Comparison of ENCODE assay signal across 7 cellular contexts in the genomic region with DNA sequence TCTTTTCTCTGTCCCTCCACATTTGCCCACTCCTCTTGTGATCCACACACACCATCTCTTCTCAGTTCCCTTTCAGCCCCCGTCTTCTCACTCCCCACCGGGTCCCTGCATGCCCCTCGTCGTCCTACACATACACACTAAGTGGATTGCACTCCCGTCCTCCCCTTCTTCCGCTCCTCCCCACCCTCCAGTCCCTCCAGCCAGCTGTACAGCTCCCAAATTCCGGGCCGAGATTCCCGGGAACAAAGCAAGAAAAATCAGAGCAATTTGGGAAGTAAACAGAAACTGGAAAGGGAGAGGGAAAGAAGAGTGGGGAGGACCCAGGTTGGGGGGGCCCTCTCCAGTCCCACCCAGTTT. TPM values are rescaled to one million over a fixed set of nuclear protein-coding genes. Genes with fewer than 3 reads are reported as not detected.
A peak's percentile ranks its signal among the peaks of the same experiment; 100 is the strongest.
DNase-seq lines count a peak whose midpoint lies in the region; ATAC-seq, FAIRE-seq and TF ChIP-seq lines count a peak whose summit lies in the region.

No MANE protein-coding gene starts in this region.

- DNase-seq in HCEC 1CT: peak; percentile 51
- peak; percentile 41 for DNase-seq in SW480 (ENCODE audit: low spot score)
- DNase-seq in foreskin fibroblast: peak in 1 of 2 donors; percentile 40
- DNase-seq in pancreas: no peak
- no peak for DNase-seq in AML-193 (lab: John Stamatoyannopoulos, UW)
- DNase-seq in NCI-H2196 treated with DMSO at 0.1 percent for 48 hours (lab: John Stamatoyannopoulos, UW; ENCODE audit: unreplicated experiment): no peak

- intact Hi-C loops in pancreas (cut with DNase I): loop anchor here in 1 of 3 donors (5.0 kb wide), 1 partner anchor 35 kb away; no protein-coding TSS in a partner anchor

- H3K27ac ChIP-seq in pancreas: peak overlapping the region in 3 of 4 donors; percentile 29 to 66 (median 52)

- no peak for FAIRE-seq in pancreas (lab: Jason Lieb, UNC)

- TF ChIP-seq CTCF in foreskin fibroblast (IDR thresholded peaks at IDR 0.05; ENCODE audit: low read depth, low read length) (no peak), pancreas (IDR thresholded peaks at IDR 0.05) (no peak)

- H3K9me3 ChIP-seq in pancreas: no peaks in the 10 kb centered on the region

- peak overlapping the region; percentile 69 to 84 for H3K4me3 ChIP-seq in foreskin fibroblast (ENCODE audit: low read depth in 1 of 2, low read length in 2 of 2)
- peak overlapping the region; percentile 34 to 55 (median 45) for H3K4me3 ChIP-seq in pancreas

- H3K4me1 ChIP-seq in pancreas: peaks cover 0 to 9% (median 0%) of the 10 kb centered on the region in 3 donors

- H3K36me3 ChIP-seq in pancreas: no peaks in the 10 kb centered on the region

- 3% methylated on average over 9 of the region's 9 CpGs for WGBS in pancreas, 2 donors

- ATAC-seq in pancreas: peak; percentile 5 to 23 (median 14)
- no peak for ATAC-seq in GM19397 (IDR thresholded peaks at IDR 0.05; ENCODE audit: unreplicated experiment)

- no peaks in the 10 kb centered on the region for H3K27me3 ChIP-seq in pancreas

RNA-seq across cellular contexts. Expression of gene IGFBP6, which starts 0.3 kb away (rescaled TPM):
- 10 to 100 TPM in 3 of 6 donors, 1 to 10 TPM in 3; 2.2 to 21.8 (median 9.2) TPM for total RNA-seq in pancreas
- polyA plus RNA-seq in pancreas: 10 to 100 TPM; 24.5 to 32.8 TPM

RNA-seq across cellular contexts. Expression of gene SOAT2, which starts 6.1 kb away (rescaled TPM):
- total RNA-seq in pancreas: under 1 TPM in 2 of 6 donors, not detected in 4; 0.09 to 0.18 TPM
- under 1 TPM; 0.15 to 0.54 TPM for polyA plus RNA-seq in pancreas

RNA-seq across cellular contexts. Expression of gene SPRYD3, which starts 18.0 kb away (rescaled TPM):
- total RNA-seq in pancreas: 10 to 100 TPM; 37.1 to 47.2 (median 40.1) TPM
- polyA plus RNA-seq in pancreas: 10 to 100 TPM; 25.7 to 36.1 TPM

RNA-seq across cellular contexts. Expression of gene TNS2, which starts 47.3 kb away (rescaled TPM):
- total RNA-seq in pancreas: 10 to 100 TPM; 22.7 to 52.6 (median 28.2) TPM
- 100 to 1,000 TPM; 135 to 183 TPM for polyA plus RNA-seq in pancreas

Comparison
In these comparisons a context has a peak if more than half of its experiments do, and no peak if none do; other contexts are left out.
1. DNase-seq: peak in HCEC 1CT (single experiment) and SW480 (single experiment); none in pancreas (0 of 6), AML-193 (0 of 2) and NCI-H2196 treated with DMSO at 0.1 percent for 48 hours (single experiment).